Comparison of ENCODE assay signal across 19 cellular contexts in genomic region chr2:189629553-189630453, GRCh38. TPM values are rescaled to one million over a fixed set of nuclear protein-coding genes. Genes with fewer than 3 reads are reported as not detected.
A peak's percentile ranks its signal among the peaks of the same experiment; 100 is the strongest.
DNase-seq lines count a peak whose midpoint lies in the region; ATAC-seq and TF ChIP-seq lines count a peak whose summit lies in the region.
"Had no signal": no experiment of that assay in that cellular context is flagged by ENCODE, and none has a peak within 500 bp of the region (broad histone marks: within the 10 kb centered on the region; RNA-seq: fewer than 3 reads in every experiment).

No MANE protein-coding gene starts in this region.

- H3K4me1 ChIP-seq in left ventricle myocardium inferior (peaks cover 4% of the 10 kb centered on the region), mesenchymal stem cell (ENCODE audit: control insufficient read depth, insufficient read depth, low read depth, low read length) (no peaks in the 10 kb centered on the region), uterus (peaks cover 0 to 5% of the 10 kb centered on the region in 2 donors)
- H3K4me1 ChIP-seq: colonic mucosa had no signal

- H3K27me3 ChIP-seq in left ventricle myocardium inferior (ENCODE audit: low read depth) (no peaks in the 10 kb centered on the region), mesenchymal stem cell (ENCODE audit: control insufficient read depth in 1 of 2, insufficient read depth in 1 of 2, low read length in 2 of 2) (no peaks in the 10 kb centered on the region), uterus (no peaks in the 10 kb centered on the region)
- H3K27me3 ChIP-seq: colonic mucosa, tibial artery had no signal

- H3K27me3 Mint-ChIP-seq in endothelial cell (ENCODE audit: unreplicated experiment): no peaks in the 10 kb centered on the region
- H3K27me3 Mint-ChIP-seq: activated T-helper 17 cell treated with anti-CD3 and anti-CD28 coated beads, Interleukin-2, amount 50 U/mL, for 72 hours; CD4-positive, alpha-beta T cell had no signal

- H3K4me3 ChIP-seq in left ventricle myocardium inferior (no peak overlapping the region), mesenchymal stem cell (ENCODE audit: insufficient read depth in 1 of 2, low read depth in 1 of 2, low read length in 2 of 2) (no peak overlapping the region), uterus (no peak overlapping the region)
- H3K4me3 ChIP-seq: colonic mucosa, tibial artery had no signal

- H3K4me1 Mint-ChIP-seq in endothelial cell (ENCODE audit: unreplicated experiment): peaks cover 51% of the 10 kb centered on the region
- H3K4me1 Mint-ChIP-seq: IgD-negative memory B cell had no signal

- no peak overlapping the region for H2BK120ac ChIP-seq in mesenchymal stem cell (ENCODE audit: low read depth, low read length)

- no peak overlapping the region for H3K14ac ChIP-seq in mesenchymal stem cell (ENCODE audit: low read length in 2 of 2)

- no peaks in the 10 kb centered on the region for H3K79me1 ChIP-seq in mesenchymal stem cell (replicated peaks; ENCODE audit: low read length, poor library complexity, severe bottlenecking)

- H2AFZ ChIP-seq in mesenchymal stem cell (ENCODE audit: low read depth, low read length): no peak overlapping the region

- no peak for ATAC-seq in Right ventricle myocardium inferior
- ATAC-seq in GM18868 (IDR thresholded peaks at IDR 0.05; ENCODE audit: unreplicated experiment): no peak
- ATAC-seq in HG03025 (IDR thresholded peaks at IDR 0.05; ENCODE audit: low FRiP score, unreplicated experiment): no peak
- ATAC-seq: activated T-helper 17 cell treated with anti-CD3 and anti-CD28 coated beads, Interleukin-2, amount 50 U/mL, for 72 hours had no signal

- peak overlapping the region; percentile 92 for H3K27ac Mint-ChIP-seq in endothelial cell (ENCODE audit: unreplicated experiment)
- H3K27ac Mint-ChIP-seq: activated T-helper 17 cell treated with anti-CD3 and anti-CD28 coated beads, Interleukin-2, amount 50 U/mL, for 72 hours; CD4-positive, alpha-beta T cell; IgD-negative memory B cell; WTC11 had no signal

- 96% methylated on average over 5 of the region's 10 CpGs for WGBS in mesenchymal stem cell

- H2BK12ac ChIP-seq in mesenchymal stem cell (ENCODE audit: low read length in 2 of 2): no peak overlapping the region

- peak overlapping the region; percentile 97 for H4K8ac ChIP-seq in mesenchymal stem cell (ENCODE audit: low read length)

- H3K4ac ChIP-seq in mesenchymal stem cell (ENCODE audit: low read depth in 1 of 2, low read length in 2 of 2): no peak overlapping the region

- H3K36me3 ChIP-seq in left ventricle myocardium inferior: no peaks in the 10 kb centered on the region
- no peaks in the 10 kb centered on the region for H3K36me3 ChIP-seq in mesenchymal stem cell (ENCODE audit: control insufficient read depth in 1 of 2, insufficient read depth in 2 of 2, low read depth in 1 of 2, low read length in 2 of 2)
- H3K36me3 ChIP-seq in uterus: no peaks in the 10 kb centered on the region
- H3K36me3 ChIP-seq: colonic mucosa, tibial artery had no signal

- no peak overlapping the region for H2BK15ac ChIP-seq in mesenchymal stem cell (ENCODE audit: low read depth, poor library complexity, severe bottlenecking)

- no peak overlapping the region for H3K4me2 ChIP-seq in mesenchymal stem cell (ENCODE audit: low read length, poor library complexity, severe bottlenecking)

- no peaks in the 10 kb centered on the region for H3K9me3 ChIP-seq in left ventricle myocardium inferior (replicated peaks)
- H3K9me3 ChIP-seq in mesenchymal stem cell (ENCODE audit: control insufficient read depth, low read length): no peaks in the 10 kb centered on the region
- H3K9me3 ChIP-seq in uterus: no peaks in the 10 kb centered on the region
- H3K9me3 ChIP-seq: colonic mucosa, tibial artery had no signal

- H3K23ac ChIP-seq in mesenchymal stem cell (ENCODE audit: low read length in 2 of 2): no peak overlapping the region

- H3K4me3 Mint-ChIP-seq in endothelial cell (ENCODE audit: unreplicated experiment): peak overlapping the region; percentile 32
- H3K4me3 Mint-ChIP-seq: activated T-helper 17 cell treated with anti-CD3 and anti-CD28 coated beads, Interleukin-2, amount 50 U/mL, for 72 hours; CD4-positive, alpha-beta T cell; IgD-negative memory B cell; WTC11 had no signal

- no peak overlapping the region for H2BK5ac ChIP-seq in mesenchymal stem cell (ENCODE audit: low read depth, low read length, poor library complexity, severe bottlenecking)

- no peak overlapping the region for H2AK5ac ChIP-seq in mesenchymal stem cell (ENCODE audit: low read length, severe bottlenecking)

- no peaks in the 10 kb centered on the region for H3K9me3 Mint-ChIP-seq in endothelial cell (ENCODE audit: unreplicated experiment)
- H3K9me3 Mint-ChIP-seq: activated T-helper 17 cell treated with anti-CD3 and anti-CD28 coated beads, Interleukin-2, amount 50 U/mL, for 72 hours; CD4-positive, alpha-beta T cell; IgD-negative memory B cell; WTC11 had no signal

- no peak for TF ChIP-seq POLR2A in uterus (IDR thresholded peaks at IDR 0.05)

- DNase-seq in left ventricle myocardium inferior: no peak
- no peak for DNase-seq in Right ventricle myocardium inferior (ENCODE audit: missing footprints)
- no peak for DNase-seq in endothelial cell (ENCODE audit: low spot score)
- DNase-seq in mesenchymal stem cell: peak; percentile 22
- DNase-seq in uterus: no peak
- DNase-seq in substantia nigra (lab: John Stamatoyannopoulos, UW): no peak
- DNase-seq: activated CD8-positive, alpha-beta memory T cell treated with anti-CD3 and anti-CD28 coated beads for 24 hours; CD4-positive, alpha-beta T cell; colonic mucosa; NCI-H1092 treated with DMSO at 0.1 percent for 48 hours; NCI-H2171 treated with DMSO at 0.1 percent for 48 hours; NCI-H774; tibial artery had no signal

- H3K9ac ChIP-seq in mesenchymal stem cell (ENCODE audit: low read length): no peak overlapping the region

- H3K36me3 Mint-ChIP-seq in endothelial cell (ENCODE audit: low read depth, unreplicated experiment): no peaks in the 10 kb centered on the region
- H3K36me3 Mint-ChIP-seq: IgD-negative memory B cell, WTC11 had no signal

- H3K27ac ChIP-seq in left ventricle myocardium inferior (replicated peaks) (peak overlapping the region; percentile 48), mesenchymal stem cell (ENCODE audit: low read length, poor library complexity, severe bottlenecking) (no peak overlapping the region), uterus (peak overlapping the region; percentile 62 to 64), substantia nigra (ENCODE audit: low read depth, low read length, poor library complexity, severe bottlenecking) (no peak overlapping the region)
- H3K27ac ChIP-seq: 22Rv1, colonic mucosa, tibial artery had no signal

- intact Hi-C loops in left ventricle myocardium inferior (cut with micrococcal nuclease) (loop anchor here (10.0 kb wide), 1 partner anchor 165 kb away; no protein-coding TSS in a partner anchor), Right ventricle myocardium inferior (cut with DNase I) (no loop called here), uterus (cut with DNase I; ENCODE audit: low total_unique reads) (no loop called here)

- no peak overlapping the region for H3K18ac ChIP-seq in mesenchymal stem cell (ENCODE audit: low read depth in 1 of 2, low read length in 2 of 2)

- no peak overlapping the region for H4K91ac ChIP-seq in mesenchymal stem cell (ENCODE audit: low read length)

- TF ChIP-seq CTCF in left ventricle myocardium inferior (IDR thresholded peaks at IDR 0.05; ENCODE audit: borderline replicate concordance) (no peak), endothelial cell (IDR thresholded peaks at IDR 0.05; ENCODE audit: unreplicated experiment) (no peak), uterus (IDR thresholded peaks at IDR 0.05) (no peak)

RNA-seq across cellular contexts. Expression of gene ASNSD1, which starts 31.5 kb away (rescaled TPM):
- total RNA-seq in left ventricle myocardium inferior (31.6 TPM), Right ventricle myocardium inferior (35.2 TPM), endothelial cell (ENCODE audit: unreplicated experiment) (35.7 TPM), uterus (10 to 100 TPM; 46.2 to 94.4 (median 56.6) TPM)
- 48.2 TPM for polyA plus RNA-seq in mesenchymal stem cell (2013, experiment 1 of 2)
- polyA plus RNA-seq in mesenchymal stem cell (2013, experiment 2 of 2): 51.3 TPM

RNA-seq across cellular contexts. Expression of gene ANKAR, which starts 44.7 kb away (rescaled TPM):
- total RNA-seq in left ventricle myocardium inferior: 9.9 TPM
- total RNA-seq in Right ventricle myocardium inferior: 6.0 TPM
- 8.5 TPM for total RNA-seq in endothelial cell (ENCODE audit: unreplicated experiment)
- polyA plus RNA-seq in mesenchymal stem cell (2013, experiment 1 of 2): 1.1 TPM
- 1.1 TPM for polyA plus RNA-seq in mesenchymal stem cell (2013, experiment 2 of 2)
- 10 to 100 TPM in 2 of 4 donors, 1 to 10 TPM in 2; 2.6 to 47.0 (median 18.5) TPM for total RNA-seq in uterus

RNA-seq across cellular contexts. Expression of gene SLC40A1, which starts 49.2 kb away (rescaled TPM):
- total RNA-seq in left ventricle myocardium inferior (44.0 TPM), Right ventricle myocardium inferior (51.0 TPM), endothelial cell (ENCODE audit: unreplicated experiment) (90.9 TPM), uterus (100 to 1,000 TPM in 3 of 4 donors, 10 to 100 TPM in 1; 87.1 to 252 (median 176) TPM)
- 7.2 TPM for polyA plus RNA-seq in mesenchymal stem cell (2013, experiment 1 of 2)
- 8.0 TPM for polyA plus RNA-seq in mesenchymal stem cell (2013, experiment 2 of 2)

Comparison
In these comparisons a context has a peak if more than half of its experiments do, and no peak if none do; other contexts are left out.
1. H3K27ac ChIP-seq: peak in left ventricle myocardium inferior (single experiment) and uterus (2 of 2); none in mesenchymal stem cell (single experiment) and substantia nigra (single experiment).